1 cellular context compared by ENCODE assay signal in the genomic region with DNA sequence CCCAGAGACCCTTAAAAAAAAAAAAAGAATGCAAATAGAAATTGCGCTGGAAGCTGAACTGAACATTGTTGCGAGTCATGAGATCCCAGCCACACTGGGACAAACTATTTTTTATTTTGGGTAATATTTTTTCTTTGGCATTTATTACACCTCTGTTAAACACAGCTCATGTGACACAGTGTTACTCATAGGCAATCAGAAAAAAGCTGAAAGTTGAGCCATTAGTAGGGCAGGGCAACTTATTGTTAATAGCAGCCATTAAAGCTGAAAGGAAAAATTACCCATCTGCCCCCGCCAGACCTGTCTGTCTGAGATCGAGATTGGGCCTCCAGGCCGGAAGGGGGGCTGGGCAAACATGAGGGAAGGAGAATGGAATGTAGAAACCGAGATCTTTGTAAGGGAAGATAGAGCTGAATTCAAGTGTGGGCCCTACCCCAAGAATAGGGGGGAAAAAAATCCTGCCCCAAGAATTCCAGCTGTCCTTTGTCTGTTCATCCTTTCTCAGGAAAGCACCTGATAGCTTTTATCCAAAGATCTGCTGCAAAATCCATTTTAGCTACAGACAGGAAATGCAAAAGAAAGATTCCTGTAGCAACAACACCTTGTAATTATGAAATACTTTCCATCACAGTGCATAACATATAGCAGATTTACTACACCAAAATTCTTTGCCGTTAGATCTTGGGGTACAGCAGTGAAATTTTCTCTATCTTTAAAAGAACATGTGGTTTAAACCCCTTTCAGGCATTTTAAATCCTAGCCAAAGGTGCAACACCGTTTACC.
TF ChIP-seq lines count a peak whose summit lies in the region.

No MANE protein-coding gene starts in this region.

TF ChIP-seq in H1, 55 proteins besides CTCF, POLR2A, EP300 and RAD21 (continued from another document):
- TF ChIP-seq, protein P1, sequence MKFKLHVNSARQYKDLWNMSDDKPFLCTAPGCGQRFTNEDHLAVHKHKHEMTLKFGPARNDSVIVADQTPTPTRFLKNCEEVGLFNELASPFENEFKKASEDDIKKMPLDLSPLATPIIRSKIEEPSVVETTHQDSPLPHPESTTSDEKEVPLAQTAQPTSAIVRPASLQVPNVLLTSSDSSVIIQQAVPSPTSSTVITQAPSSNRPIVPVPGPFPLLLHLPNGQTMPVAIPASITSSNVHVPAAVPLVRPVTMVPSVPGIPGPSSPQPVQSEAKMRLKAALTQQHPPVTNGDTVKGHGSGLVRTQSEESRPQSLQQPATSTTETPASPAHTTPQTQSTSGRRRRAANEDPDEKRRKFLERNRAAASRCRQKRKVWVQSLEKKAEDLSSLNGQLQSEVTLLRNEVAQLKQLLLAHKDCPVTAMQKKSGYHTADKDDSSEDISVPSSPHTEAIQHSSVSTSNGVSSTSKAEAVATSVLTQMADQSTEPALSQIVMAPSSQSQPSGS (IDR thresholded peaks at IDR 0.05; ENCODE audit: low read length), result 0 out of 2 replicates have a peak, but pooled peaks have one; percentile 3
- peak; percentile 36; the same call in 1 of the 2 replicates for TF ChIP-seq JUN (IDR thresholded peaks at IDR 0.05; ENCODE audit: low read depth, low read length)
- 0 out of 2 replicates have a peak, but pooled peaks have one; percentile 12 for TF ChIP-seq SP1 (IDR thresholded peaks at IDR 0.05; ENCODE audit: low read depth, low read length)
